1 cellular context compared by ENCODE assay signal in genomic region chr16:554640-555413, GRCh38.
TF ChIP-seq lines count a peak whose summit lies in the region.

No MANE protein-coding gene starts in this region.

TF ChIP-seq in GM12878, 131 proteins besides CTCF, POLR2A, EP300 and RAD21:
- no peak for TF ChIP-seq BCL11A (IDR thresholded peaks at IDR 0.05; ENCODE audit: low read depth, low read length)
- TF ChIP-seq NFIC (IDR thresholded peaks at IDR 0.05; ENCODE audit: low read depth, low read length) = no peak
- no peak for TF ChIP-seq BMI1 (IDR thresholded peaks at IDR 0.05; ENCODE audit: borderline replicate concordance)
- no peak for TF ChIP-seq MXI1 (IDR thresholded peaks at IDR 0.05; ENCODE audit: low read depth, low read length)
- TF ChIP-seq CREB1 (IDR thresholded peaks at IDR 0.05; ENCODE audit: low read depth) = no peak
- no peak for TF ChIP-seq MTA3 (IDR thresholded peaks at IDR 0.05; ENCODE audit: borderline replicate concordance, low read length)
- no peak for TF ChIP-seq CBX5 (IDR thresholded peaks at IDR 0.05; ENCODE audit: low read depth)
- TF ChIP-seq EED (IDR thresholded peaks at IDR 0.05; ENCODE audit: low read depth) = no peak
- no peak for TF ChIP-seq MAX (IDR thresholded peaks at IDR 0.05; ENCODE audit: low read depth, low read length)
- no peak for TF ChIP-seq SMAD5 (IDR thresholded peaks at IDR 0.05; ENCODE audit: low read depth)
- no peak for TF ChIP-seq PBX3 (IDR thresholded peaks at IDR 0.05; ENCODE audit: insufficient replicate concordance, low read depth, low read length)
- TF ChIP-seq PML (IDR thresholded peaks at IDR 0.05; ENCODE audit: low read length) = no peak
- no peak for TF ChIP-seq SRF (IDR thresholded peaks at IDR 0.05; ENCODE audit: low read depth in 2 of 2, low read length in 2 of 2)
- no peak for TF ChIP-seq TCF12 (IDR thresholded peaks at IDR 0.05; ENCODE audit: low read depth, low read length)
- TF ChIP-seq IRF3 (IDR thresholded peaks at IDR 0.05) = no peak
- no peak for TF ChIP-seq POLR2AphosphoS5 (IDR thresholded peaks at IDR 0.05; ENCODE audit: low read length)
- TF ChIP-seq SP1 (IDR thresholded peaks at IDR 0.05; ENCODE audit: low read depth, low read length) = no peak
- TF ChIP-seq JUNB (IDR thresholded peaks at IDR 0.05) = no peak
- TF ChIP-seq CEBPB (IDR thresholded peaks at IDR 0.05; ENCODE audit: borderline replicate concordance in 1 of 2, low read depth in 2 of 2, low read length in 2 of 2) = no peak
